ENCODE assay signal across 8 cellular contexts in genomic region chr12:49322708-49323523, GRCh38. TPM values are rescaled to one million over a fixed set of nuclear protein-coding genes. Genes with fewer than 3 reads are reported as not detected.
DNase-seq lines count a peak whose midpoint lies in the region; ATAC-seq and TF ChIP-seq lines count a peak whose summit lies in the region.

A gene with protein sequence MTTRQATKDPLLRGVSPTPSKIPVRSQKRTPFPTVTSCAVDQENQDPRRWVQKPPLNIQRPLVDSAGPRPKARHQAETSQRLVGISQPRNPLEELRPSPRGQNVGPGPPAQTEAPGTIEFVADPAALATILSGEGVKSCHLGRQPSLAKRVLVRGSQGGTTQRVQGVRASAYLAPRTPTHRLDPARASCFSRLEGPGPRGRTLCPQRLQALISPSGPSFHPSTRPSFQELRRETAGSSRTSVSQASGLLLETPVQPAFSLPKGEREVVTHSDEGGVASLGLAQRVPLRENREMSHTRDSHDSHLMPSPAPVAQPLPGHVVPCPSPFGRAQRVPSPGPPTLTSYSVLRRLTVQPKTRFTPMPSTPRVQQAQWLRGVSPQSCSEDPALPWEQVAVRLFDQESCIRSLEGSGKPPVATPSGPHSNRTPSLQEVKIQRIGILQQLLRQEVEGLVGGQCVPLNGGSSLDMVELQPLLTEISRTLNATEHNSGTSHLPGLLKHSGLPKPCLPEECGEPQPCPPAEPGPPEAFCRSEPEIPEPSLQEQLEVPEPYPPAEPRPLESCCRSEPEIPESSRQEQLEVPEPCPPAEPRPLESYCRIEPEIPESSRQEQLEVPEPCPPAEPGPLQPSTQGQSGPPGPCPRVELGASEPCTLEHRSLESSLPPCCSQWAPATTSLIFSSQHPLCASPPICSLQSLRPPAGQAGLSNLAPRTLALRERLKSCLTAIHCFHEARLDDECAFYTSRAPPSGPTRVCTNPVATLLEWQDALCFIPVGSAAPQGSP (plus strand): TSS chr12:49323255. CDS start chr12:49323609, 354 bp downstream.

- POLR2A ChIA-PET in PC-3 (lab: Charles Lee; ENCODE audit: unreplicated experiment): interaction anchor here (0.5 to 1.0 kb wide), 11 partner anchors 9 to 991 kb away, joined by 3 to 8 read pairs (median 4); partner anchors contain the start of gene SPATS2

- TF ChIP-seq CTCF in PC-3 (conservative IDR thresholded peaks at IDR 0.05; ENCODE audit: low read depth, low read length): no peak

- H3K9ac ChIP-seq in PC-3 (ENCODE audit: low read length): peak within 1 kb of the TSS; percentile 91
- peak within 1 kb of the TSS; percentile 48 to 83 for H3K9ac ChIP-seq in mucosa of rectum (ENCODE audit: low read depth in 1 of 2, low read length in 2 of 2)

- H2AFZ ChIP-seq in PC-3 (ENCODE audit: low read length): peak within 1 kb of the TSS; percentile 95

- peak within 1 kb of the TSS; percentile 87 for H3K4me3 ChIP-seq in Jurkat, Clone E6-1 (ENCODE audit: low read length)
- H3K4me3 ChIP-seq in PC-3 (ENCODE audit: low read length) (peak within 1 kb of the TSS; percentile 87), mucosa of rectum (ENCODE audit: low read length in 2 of 2) (peak within 1 kb of the TSS; percentile 79 to 87)

- peak within 1 kb of the TSS; percentile 100 for H3K4me2 ChIP-seq in PC-3 (ENCODE audit: low read length)

- no peaks in the 10 kb centered on the region for H3K27me3 ChIP-seq in PC-3 (ENCODE audit: low read length)
- H3K27me3 ChIP-seq in mucosa of rectum (ENCODE audit: control insufficient read depth in 2 of 2, insufficient read depth in 2 of 2, low read length in 2 of 2): no peaks in the 10 kb centered on the region

- no peaks in the 10 kb centered on the region for H4K20me1 ChIP-seq in PC-3 (ENCODE audit: low read length)

- H3K4me1 ChIP-seq in PC-3 (ENCODE audit: insufficient read depth, low read length): peaks cover 12% of the 10 kb centered on the region; the same call in 1 of the 2 replicates
- H3K4me1 ChIP-seq in mucosa of rectum (ENCODE audit: control insufficient read depth in 2 of 2, insufficient read depth in 2 of 2, low read length in 2 of 2): peaks cover 12 to 13% of the 10 kb centered on the region in 2 donors

- H3K9me2 ChIP-seq in PC-3 (replicated peaks; ENCODE audit: low read length): no peaks in the 10 kb centered on the region

- 0 out of 2 replicates have a peak within 1 kb of the TSS, but pooled peaks have one; percentile 9 for H3K27ac ChIP-seq in PC-3 (ENCODE audit: low read length)
- peak within 1 kb of the TSS in 1 of 2 donors; percentile 10 for H3K27ac ChIP-seq in mucosa of rectum (ENCODE audit: low read depth in 2 of 2, low read length in 2 of 2)

- TF ChIP-seq POLR2A in erythroblast (IDR thresholded peaks at IDR 0.05; ENCODE audit: low read length): peak; percentile 94

- no peaks in the 10 kb centered on the region for H3F3A ChIP-seq in PC-3 (ENCODE audit: low read length, unreplicated experiment)

- intact Hi-C loops in PC-3 (cut with micrococcal nuclease): no loop called here

- peaks cover 22% of the 10 kb centered on the region for H3K36me3 ChIP-seq in PC-3 (ENCODE audit: low read depth, low read length)
- H3K36me3 ChIP-seq in mucosa of rectum (ENCODE audit: control insufficient read depth in 2 of 2, insufficient read depth in 2 of 2, low read length in 2 of 2): peaks cover 0 to 3% of the 10 kb centered on the region in 2 donors

- peaks cover 19% of the 10 kb centered on the region for H3K79me2 ChIP-seq in PC-3 (ENCODE audit: low read length)

- ATAC-seq in GM21717 (IDR thresholded peaks at IDR 0.05; ENCODE audit: unreplicated experiment) (peak; percentile 97), PC-3 (peak; percentile 99)

- CTCF ChIA-PET in PC-3 (lab: Charles Lee): interaction anchor here (0.6 to 1.7 kb wide), 9 partner anchors 9 to 334 kb away, joined by 3 to 23 read pairs (median 5); partner anchors contain the start of gene DNAJC22

- no TSS peak for BruUV-seq in PC-3 (replicated peaks; lab: Mats Ljungman, UMichigan)

- H3K9me3 ChIP-seq in PC-3 (ENCODE audit: low read length) (no peaks in the 10 kb centered on the region), mucosa of rectum (ENCODE audit: control insufficient read depth in 2 of 2, low read length in 2 of 2) (no peaks in the 10 kb centered on the region)

- peak; percentile 99 for DNase-seq in DMS53 (lab: John Stamatoyannopoulos, UW)
- peak; percentile 98 for DNase-seq in Jurkat, Clone E6-1 (ENCODE audit: low read depth, low spot score)
- peak; percentile 99 for DNase-seq in PC-3
- DNase-seq in activated T-cell treated with anti-CD3 and anti-CD28 coated beads for 4 hours: peak; percentile 94
- DNase-seq in erythroblast (lab: John Stamatoyannopoulos, UW): peak; percentile 98 to 99
- DNase-seq in stimulated activated CD8-positive, alpha-beta memory T cell treated with anti-CD3 and anti-CD28 coated beads, Interleukin-4, amount 100 ng/mL, for 4 hours (ENCODE audit: low read depth in 2 of 2, low spot score in 1 of 2): peak; percentile 89 to 94

RNA-seq across cellular contexts. Expression of the gene that starts here (rescaled TPM):
- 88.3 TPM for polyA plus RNA-seq in Jurkat, Clone E6-1 (2012; ENCODE audit: insufficient read depth, insufficient read length)
- total RNA-seq in PC-3 (2014; rRNA removed): 99.2 and 103 TPM in 2 replicates
